Comparison of ENCODE assay signal across 7 cellular contexts in the genomic region with DNA sequence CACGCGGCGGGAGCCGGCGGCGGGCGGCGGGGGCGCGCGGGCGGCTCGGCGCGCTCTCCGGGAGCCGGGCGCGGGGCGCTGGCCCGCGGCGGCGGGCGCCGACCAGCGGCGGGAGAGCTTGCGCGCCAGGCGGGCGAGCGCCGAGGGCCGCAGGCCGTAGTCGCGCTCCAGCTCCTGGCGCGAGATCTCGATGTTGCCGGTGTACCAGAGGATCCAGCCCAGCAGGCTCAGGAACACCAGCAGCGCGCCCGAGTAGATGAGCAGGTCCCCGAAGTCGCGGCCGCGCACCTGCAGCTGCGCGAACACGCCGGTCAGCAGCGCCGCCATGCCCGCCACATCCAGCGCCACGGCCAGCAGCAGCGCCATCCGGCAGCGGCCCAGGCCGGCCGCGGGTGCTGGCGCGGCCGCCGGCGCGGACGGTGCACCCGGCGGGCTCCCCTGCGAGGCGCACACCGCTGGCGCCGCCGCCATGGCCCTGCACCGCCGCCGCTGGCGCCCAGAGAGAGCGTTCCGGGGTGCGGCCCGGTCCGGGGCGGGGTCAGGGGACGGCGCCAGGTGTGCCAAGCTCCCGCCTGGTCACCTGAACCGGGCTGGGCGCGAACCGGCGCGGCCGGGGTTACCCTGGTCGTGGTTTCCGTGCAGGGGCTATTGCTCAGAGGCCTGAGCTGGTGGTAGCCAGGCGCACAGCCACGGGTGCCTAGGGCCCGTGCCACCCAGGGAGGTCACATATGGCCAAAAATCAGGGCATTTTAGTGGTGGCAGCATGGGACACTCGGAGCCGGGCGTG. TPM values are rescaled to one million over a fixed set of nuclear protein-coding genes. Genes with fewer than 3 reads are reported as not detected.
A peak's percentile ranks its signal among the peaks of the same experiment; 100 is the strongest.
DNase-seq lines count a peak whose midpoint lies in the region; FAIRE-seq and TF ChIP-seq lines count a peak whose summit lies in the region.

A gene with protein sequence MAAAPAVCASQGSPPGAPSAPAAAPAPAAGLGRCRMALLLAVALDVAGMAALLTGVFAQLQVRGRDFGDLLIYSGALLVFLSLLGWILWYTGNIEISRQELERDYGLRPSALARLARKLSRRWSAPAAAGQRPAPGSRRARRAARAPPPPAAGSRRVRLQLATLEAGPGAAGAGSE (minus strand): TSS at position 504 of the 787 bp plus-strand sequence. CDS start 33 bp downstream, at position 471.

- H3K9ac ChIP-seq in keratinocyte (ENCODE audit: control insufficient read depth, extremely low read depth, insufficient read depth, low read length), result peak within 1 kb of the TSS; percentile 92

- peaks cover 28% of the 10 kb centered on the region for H4K20me1 ChIP-seq in keratinocyte (ENCODE audit: control insufficient read depth, extremely low read depth, insufficient read depth, low read length)

- peak within 1 kb of the TSS; percentile 93 for H3K27ac Mint-ChIP-seq in chondrocyte (ENCODE audit: unreplicated experiment)

- H3K79me2 ChIP-seq in keratinocyte (ENCODE audit: control insufficient read depth, insufficient read depth, low read length), result peaks cover 37% of the 10 kb centered on the region

- H3K4me3 Mint-ChIP-seq in chondrocyte (ENCODE audit: unreplicated experiment), result peak within 1 kb of the TSS; percentile 99

- H3K36me3 ChIP-seq in keratinocyte (ENCODE audit: control insufficient read depth in 2 of 2, extremely low read depth in 1 of 2, insufficient read depth in 2 of 2, low read length in 2 of 2), result peaks cover 18 to 31% of the 10 kb centered on the region in 2 experiments

- H3K4me1 Mint-ChIP-seq in chondrocyte (ENCODE audit: low read depth), result peaks cover 39% of the 10 kb centered on the region

- H3K9me1 ChIP-seq in keratinocyte (ENCODE audit: control insufficient read depth, extremely low read depth, insufficient read depth, low read length), result peaks cover 12% of the 10 kb centered on the region

- H3K4me1 ChIP-seq in keratinocyte (ENCODE audit: control insufficient read depth, extremely low read depth, insufficient read depth, low read length), result peaks cover 25% of the 10 kb centered on the region

- H3K36me3 Mint-ChIP-seq in chondrocyte (ENCODE audit: low read depth), result peaks cover 16% of the 10 kb centered on the region

- H3K9me3 Mint-ChIP-seq in chondrocyte (ENCODE audit: low read depth), result no peaks in the 10 kb centered on the region

- peak within 1 kb of the TSS; percentile 93 for H3K4me2 ChIP-seq in keratinocyte (ENCODE audit: control insufficient read depth, extremely low read depth, insufficient read depth, low read depth, low read length)

- no peaks in the 10 kb centered on the region for H3K27me3 Mint-ChIP-seq in chondrocyte (ENCODE audit: low read depth)

- peak within 1 kb of the TSS; percentile 87 for H2AFZ ChIP-seq in keratinocyte (ENCODE audit: control insufficient read depth, low read length)

- peak within 1 kb of the TSS; percentile 76 to 97 (median 77) for H3K4me3 ChIP-seq in keratinocyte (ENCODE audit: control insufficient read depth in 2 of 3, extremely low read depth in 1 of 3, insufficient read depth in 2 of 3, low read depth in 1 of 3, low read length in 3 of 3)

- DNase-seq in MV-4-11 (lab: John Stamatoyannopoulos, UW), result peak; percentile 48
- no peak for DNase-seq in chondrocyte (ENCODE audit: low spot score)
- DNase-seq in keratinocyte (ENCODE audit: low read depth, low spot score), result no peak
- DNase-seq in stimulated activated CD4-positive, alpha-beta T cell treated with anti-CD3 and anti-CD28 coated beads, Interleukin-1b, Interleukin-23, amount 100 ng/mL, for 4 hours (ENCODE audit: low read depth in 2 of 2), result peak; percentile 18 to 47
- no peak for DNase-seq in HPDE6-E6E7 (ENCODE audit: extremely low spot score)

- TF ChIP-seq CTCF in GM12874 (IDR thresholded peaks at IDR 0.05; ENCODE audit: insufficient read depth, low read depth, low read length), result 0 out of 2 replicates have a peak, but pooled peaks have one; percentile 31
- TF ChIP-seq CTCF in VCaP (conservative IDR thresholded peaks at IDR 0.05), result peak; percentile 49
- peak; percentile 64 for TF ChIP-seq CTCF in chondrocyte (IDR thresholded peaks at IDR 0.05)
- peak in 1 of 3 experiments; percentile 49 for TF ChIP-seq CTCF in keratinocyte (optimal IDR thresholded peaks at IDR 0.05 in 1 of 3, IDR thresholded peaks at IDR 0.05 in 1 of 3, conservative IDR thresholded peaks at IDR 0.05 in 1 of 3; ENCODE audit: extremely low read depth in 1 of 3, insufficient read depth in 2 of 3, low read length in 3 of 3)

- H3K27me3 ChIP-seq in keratinocyte (ENCODE audit: control insufficient read depth, extremely low read depth, insufficient read depth, low read length), result no peaks in the 10 kb centered on the region

- no peaks in the 10 kb centered on the region for H3K9me3 ChIP-seq in keratinocyte (ENCODE audit: control insufficient read depth, low read depth, low read length)

- dilution Hi-C loops in keratinocyte (cut with MboI; ENCODE audit: extremely low pct_ligation_motif_present, low sequenced_read_pairs), result no loop called here

- no peak for FAIRE-seq in keratinocyte (lab: Jason Lieb, UNC)

- H3K27ac ChIP-seq in VCaP, result peak within 1 kb of the TSS; percentile 96
- peak within 1 kb of the TSS; percentile 95 for H3K27ac ChIP-seq in keratinocyte (ENCODE audit: control insufficient read depth, insufficient read depth, low read length)

RNA-seq across cellular contexts. Expression of the gene that starts here (rescaled TPM):
- 0.59 to 1.0 TPM (median 0.85 TPM) in 3 replicates for total RNA-seq in chondrocyte
- polyA plus RNA-seq in keratinocyte, result 0.23 to 0.31 TPM (median 0.24 TPM) in 3 replicates
- polyA plus RNA-seq in keratinocyte (2011; ENCODE audit: low read depth), result 1.7 TPM
- 0.08 TPM in 1 of 2 replicates, not detected in the other for polyA plus RNA-seq in keratinocyte (2011; cell fraction: cytosol; rRNA removed)
- polyA plus RNA-seq in keratinocyte (2011; cell fraction: nucleus; rRNA removed), result not detected in 2 replicates
- polyA plus RNA-seq in keratinocyte (2012; ENCODE audit: low replicate concordance), result 1.1 and 1.7 TPM in 2 replicates
- polyA minus RNA-seq in keratinocyte, result 0.33 TPM in 1 of 3 replicates, not detected in the others
- 4.8 TPM for polyA minus RNA-seq in keratinocyte (2011; cell fraction: cytosol; rRNA and poly(A)+ RNA removed)
- 0.42 TPM in 1 of 2 replicates, not detected in the other for polyA minus RNA-seq in keratinocyte (2011; cell fraction: nucleus; rRNA and poly(A)+ RNA removed)

Comparison
In these comparisons a context has a peak if more than half of its experiments do, and no peak if none do; other contexts are left out.
1. DNase-seq: peak in MV-4-11 (single experiment) and stimulated activated CD4-positive, alpha-beta T cell treated with anti-CD3 and anti-CD28 coated beads, Interleukin-1b, Interleukin-23, amount 100 ng/mL, for 4 hours (2 of 2); none in chondrocyte (single experiment), keratinocyte (single experiment) and HPDE6-E6E7 (single experiment).